Comparison of ENCODE assay signal across 1 cellular context in the genomic region with DNA sequence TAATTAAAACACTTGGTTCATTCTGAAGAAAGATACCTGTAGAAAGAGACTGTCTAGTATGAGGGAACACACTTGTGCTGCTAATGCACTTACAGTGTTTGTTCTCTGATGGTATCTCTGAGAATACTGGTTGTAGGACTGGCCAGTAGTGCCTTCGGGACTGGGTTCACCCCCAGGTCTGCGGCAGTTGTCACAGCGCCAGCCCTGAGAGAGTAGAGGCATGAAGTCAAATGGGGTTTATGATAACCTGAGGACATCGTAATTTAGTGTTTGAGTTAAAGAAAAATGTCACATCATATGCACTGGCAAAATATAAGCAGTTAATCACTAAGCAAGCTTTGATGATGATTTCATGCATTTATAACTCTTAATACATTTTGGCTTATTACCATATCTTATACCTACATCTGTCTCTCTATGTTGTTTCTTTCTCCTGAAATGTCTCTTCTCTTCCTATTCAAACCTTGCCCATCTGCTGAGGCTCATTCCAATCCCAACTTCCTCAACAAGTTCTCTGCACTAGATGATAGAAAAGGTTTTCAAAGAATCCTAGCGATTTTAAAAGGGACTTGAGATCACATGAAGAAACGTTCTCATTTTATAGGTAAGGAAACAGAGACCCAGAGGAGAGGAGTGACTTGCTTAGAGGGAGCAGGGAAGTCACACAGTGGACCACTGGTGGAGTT.
TF ChIP-seq lines count a peak whose summit lies in the region.

No MANE protein-coding gene starts in this region.

TF ChIP-seq in IMR-90, 13 proteins besides CTCF, POLR2A, EP300 and RAD21 (continued from another document):
- TF ChIP-seq FOS (IDR thresholded peaks at IDR 0.05; ENCODE audit: low read depth, low read length): no peak
- TF ChIP-seq MAFK (IDR thresholded peaks at IDR 0.05; ENCODE audit: low read depth, low read length): no peak
- TF ChIP-seq, protein P1, sequence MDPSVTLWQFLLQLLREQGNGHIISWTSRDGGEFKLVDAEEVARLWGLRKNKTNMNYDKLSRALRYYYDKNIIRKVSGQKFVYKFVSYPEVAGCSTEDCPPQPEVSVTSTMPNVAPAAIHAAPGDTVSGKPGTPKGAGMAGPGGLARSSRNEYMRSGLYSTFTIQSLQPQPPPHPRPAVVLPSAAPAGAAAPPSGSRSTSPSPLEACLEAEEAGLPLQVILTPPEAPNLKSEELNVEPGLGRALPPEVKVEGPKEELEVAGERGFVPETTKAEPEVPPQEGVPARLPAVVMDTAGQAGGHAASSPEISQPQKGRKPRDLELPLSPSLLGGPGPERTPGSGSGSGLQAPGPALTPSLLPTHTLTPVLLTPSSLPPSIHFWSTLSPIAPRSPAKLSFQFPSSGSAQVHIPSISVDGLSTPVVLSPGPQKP (IDR thresholded peaks at IDR 0.05; ENCODE audit: borderline replicate concordance, low read depth, low read length): no peak
- TF ChIP-seq, protein P2, sequence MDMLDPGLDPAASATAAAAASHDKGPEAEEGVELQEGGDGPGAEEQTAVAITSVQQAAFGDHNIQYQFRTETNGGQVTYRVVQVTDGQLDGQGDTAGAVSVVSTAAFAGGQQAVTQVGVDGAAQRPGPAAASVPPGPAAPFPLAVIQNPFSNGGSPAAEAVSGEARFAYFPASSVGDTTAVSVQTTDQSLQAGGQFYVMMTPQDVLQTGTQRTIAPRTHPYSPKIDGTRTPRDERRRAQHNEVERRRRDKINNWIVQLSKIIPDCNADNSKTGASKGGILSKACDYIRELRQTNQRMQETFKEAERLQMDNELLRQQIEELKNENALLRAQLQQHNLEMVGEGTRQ (IDR thresholded peaks at IDR 0.05; ENCODE audit: low read depth, low read length): no peak
- TF ChIP-seq SMC3 (IDR thresholded peaks at IDR 0.05; ENCODE audit: low read depth, low read length): no peak
